2 cellular contexts compared by ENCODE assay signal in the genomic region with DNA sequence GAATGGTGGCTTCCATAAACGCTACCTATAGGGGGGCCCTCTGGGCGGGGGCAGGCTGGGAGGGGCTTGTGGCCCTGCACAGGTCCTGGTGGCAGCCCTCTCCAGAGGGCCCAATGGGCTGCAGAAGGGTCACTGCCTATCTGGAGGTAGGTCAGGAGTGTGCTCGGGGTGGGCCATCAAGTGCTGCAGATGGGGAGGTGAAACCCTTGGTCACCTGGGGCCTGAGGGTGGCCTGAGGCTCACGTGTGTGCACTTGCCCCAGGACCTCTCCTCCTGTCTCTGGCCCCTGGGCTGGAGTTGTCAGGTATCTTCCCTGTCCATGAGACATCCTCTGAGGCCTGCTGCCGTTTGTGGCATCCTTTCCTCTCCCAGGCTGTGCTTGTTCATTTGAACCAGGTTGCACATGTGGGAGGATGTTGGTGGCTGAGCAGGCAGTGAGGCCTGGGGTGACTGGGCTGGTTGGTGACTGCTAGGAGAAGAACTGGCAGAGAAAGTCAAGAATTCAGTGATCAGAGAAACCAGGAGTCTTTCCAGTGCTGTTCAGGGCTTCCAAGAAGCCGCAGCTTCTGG.
TF ChIP-seq lines count a peak whose summit lies in the region.

No MANE protein-coding gene starts in this region.

TF ChIP-seq in A549, 52 proteins besides CTCF, POLR2A, EP300 and RAD21:
- TF ChIP-seq HEYL (CRISPR knock-in tag; IDR thresholded peaks at IDR 0.05) (no peak), RFX5 (IDR thresholded peaks at IDR 0.05) (no peak), BHLHE40 (IDR thresholded peaks at IDR 0.05; ENCODE audit: low read depth, low read length) (no peak), MAZ (IDR thresholded peaks at IDR 0.05; ENCODE audit: borderline replicate concordance, low read depth, low read length) (no peak), ESRRA (IDR thresholded peaks at IDR 0.05; ENCODE audit: borderline replicate concordance, low read length) (no peak), NR3C1 (IDR thresholded peaks at IDR 0.05) (no peak), HOXB5 (CRISPR knock-in tag; IDR thresholded peaks at IDR 0.05) (no peak), POLR2AphosphoS2 (conservative IDR thresholded peaks at IDR 0.05; ENCODE audit: low read length) (no peak), RARB (CRISPR knock-in tag; IDR thresholded peaks at IDR 0.05) (no peak), FOSB (CRISPR knock-in tag; IDR thresholded peaks at IDR 0.05) (no peak)
- TF ChIP-seq, protein P1, sequence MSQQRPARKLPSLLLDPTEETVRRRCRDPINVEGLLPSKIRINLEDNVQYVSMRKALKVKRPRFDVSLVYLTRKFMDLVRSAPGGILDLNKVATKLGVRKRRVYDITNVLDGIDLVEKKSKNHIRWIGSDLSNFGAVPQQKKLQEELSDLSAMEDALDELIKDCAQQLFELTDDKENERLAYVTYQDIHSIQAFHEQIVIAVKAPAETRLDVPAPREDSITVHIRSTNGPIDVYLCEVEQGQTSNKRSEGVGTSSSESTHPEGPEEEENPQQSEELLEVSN (IDR thresholded peaks at IDR 0.05; ENCODE audit: borderline replicate concordance, low read depth) = no peak
- TF ChIP-seq, protein P2, sequence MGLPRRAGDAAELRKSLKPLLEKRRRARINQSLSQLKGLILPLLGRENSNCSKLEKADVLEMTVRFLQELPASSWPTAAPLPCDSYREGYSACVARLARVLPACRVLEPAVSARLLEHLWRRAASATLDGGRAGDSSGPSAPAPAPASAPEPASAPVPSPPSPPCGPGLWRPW (IDR thresholded peaks at IDR 0.05) = no peak

TF ChIP-seq in K562, 482 proteins besides CTCF, POLR2A, EP300 and RAD21:
- TF ChIP-seq SUPT5H (IDR thresholded peaks at IDR 0.05) (peak; percentile 17; the same call in 1 of the 2 replicates), POLR2G (IDR thresholded peaks at IDR 0.05; ENCODE audit: low read depth, low read length) (peak; percentile 31; the same call in 1 of the 2 replicates), RB1 (IDR thresholded peaks at IDR 0.05; ENCODE audit: low read depth) (no peak)
